In the genomic region with DNA sequence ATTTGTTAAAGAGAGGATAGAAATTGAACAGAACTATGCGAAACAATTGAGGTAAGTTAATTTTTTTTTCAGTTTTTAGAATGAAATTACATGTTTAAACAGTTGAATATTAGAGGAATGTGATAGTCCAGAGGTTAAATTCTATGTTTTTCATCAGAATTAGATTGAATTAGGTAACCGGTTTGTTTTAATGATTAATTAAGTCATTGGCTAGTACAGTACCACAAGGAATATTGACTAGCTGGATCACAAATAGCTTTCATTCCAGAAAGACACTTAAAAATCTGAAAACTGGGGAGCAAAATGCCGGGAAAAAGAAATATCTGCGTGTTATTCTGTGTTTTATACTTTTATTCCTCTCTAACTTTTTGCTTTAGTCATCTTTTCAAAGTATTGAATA, we compare ENCODE assay signal across 7 cellular contexts.
"Had no signal": no experiment of that assay in that cellular context is flagged by ENCODE, and none has a peak within 500 bp of the region (broad histone marks: within the 10 kb centered on the region; RNA-seq: fewer than 3 reads in every experiment).

No MANE protein-coding gene starts in this region.

- H3K4me3 Mint-ChIP-seq: H9, IgD-negative memory B cell had no signal

- H2AFZ ChIP-seq: GM23248 had no signal

- DNase-seq: GM23248, H9, HCEC 1CT had no signal

- FAIRE-seq: H1, H54, HTR-8/SVneo had no signal

- H3K9ac ChIP-seq: GM23248 had no signal

- H3K27ac ChIP-seq: GM23248 had no signal

- H3K27ac Mint-ChIP-seq: IgD-negative memory B cell had no signal

- H3K4me1 Mint-ChIP-seq: IgD-negative memory B cell had no signal

- H3K27me3 Mint-ChIP-seq: IgD-negative memory B cell had no signal

- H3K4me3 ChIP-seq: GM23248 had no signal
